In genomic region chr7:51471199-51472016, GRCh38 we compare ENCODE assay signal across 1 cellular context.
TF ChIP-seq lines count a peak whose summit lies in the region.

No MANE protein-coding gene starts in this region.

TF ChIP-seq in SK-N-SH, 30 proteins besides CTCF, POLR2A, EP300 and RAD21 (continued from another document):
- TF ChIP-seq USF1 (IDR thresholded peaks at IDR 0.05; ENCODE audit: borderline replicate concordance, low read depth): no peak
- no peak for TF ChIP-seq RCOR1 (IDR thresholded peaks at IDR 0.05; ENCODE audit: low read length)
- TF ChIP-seq MXI1 (IDR thresholded peaks at IDR 0.05; ENCODE audit: low read depth, low read length): no peak
- no peak for TF ChIP-seq JUND (IDR thresholded peaks at IDR 0.05)
- no peak for TF ChIP-seq MEF2A (IDR thresholded peaks at IDR 0.05; ENCODE audit: borderline replicate concordance, low read depth)
- TF ChIP-seq FOXM1 (IDR thresholded peaks at IDR 0.05; ENCODE audit: low read depth): no peak
- no peak for TF ChIP-seq REST (IDR thresholded peaks at IDR 0.05; ENCODE audit: low read depth, low read length)
- no peak for TF ChIP-seq FOXJ3 (CRISPR knock-in tag; IDR thresholded peaks at IDR 0.05)
- no peak for TF ChIP-seq RFX5 (IDR thresholded peaks at IDR 0.05; ENCODE audit: low read length)
- TF ChIP-seq EZH2phosphoT487 (IDR thresholded peaks at IDR 0.05; ENCODE audit: borderline replicate concordance, low read depth): no peak
